Comparison of ENCODE assay signal across 11 cellular contexts in genomic region chr4:10173039-10173753, GRCh38. TPM values are rescaled to one million over a fixed set of nuclear protein-coding genes. Genes with fewer than 3 reads are reported as not detected.
DNase-seq lines count a peak whose midpoint lies in the region; FAIRE-seq and TF ChIP-seq lines count a peak whose summit lies in the region.
"Had no signal": no experiment of that assay in that cellular context is flagged by ENCODE, and none has a peak within 500 bp of the region (broad histone marks: within the 10 kb centered on the region; RNA-seq: fewer than 3 reads in every experiment).

No MANE protein-coding gene starts in this region.

- no peak overlapping the region for H3K4me2 ChIP-seq in osteoblast (ENCODE audit: insufficient read depth, low read length)

- H3K4me1 Mint-ChIP-seq in activated CD4-positive, alpha-beta T cell treated with anti-CD3 and anti-CD28 coated beads, Interleukin-2, amount 10 ng/mL, durations not matched to agents 7 days and 5 days, result no peaks in the 10 kb centered on the region
- H3K4me1 Mint-ChIP-seq: activated CD8-positive, alpha-beta memory T cell treated with anti-CD3 and anti-CD28 coated beads, Interleukin-2, amount 10 ng/mL, durations not matched to agents 7 days and 5 days had no signal

- H3K4me1 ChIP-seq in osteoblast (ENCODE audit: insufficient read depth, low read length), result peaks cover 21% of the 10 kb centered on the region

- no peak overlapping the region for H3K4me3 Mint-ChIP-seq in activated CD4-positive, alpha-beta T cell treated with anti-CD3 and anti-CD28 coated beads, Interleukin-2, amount 10 ng/mL, durations not matched to agents 7 days and 5 days
- H3K4me3 Mint-ChIP-seq: activated CD8-positive, alpha-beta memory T cell treated with anti-CD3 and anti-CD28 coated beads, Interleukin-2, amount 10 ng/mL, durations not matched to agents 7 days and 5 days; dendritic cell treated with granulocyte-macrophage colony-stimulating factor and Interleukin-4, amounts not matched to agents 40 ng/mL and 50 ng/mL, for 4 days; naive thymus-derived CD8-positive, alpha-beta T cell had no signal

- H3K9me3 Mint-ChIP-seq in activated CD4-positive, alpha-beta T cell treated with anti-CD3 and anti-CD28 coated beads, Interleukin-2, amount 10 ng/mL, durations not matched to agents 7 days and 5 days, result no peaks in the 10 kb centered on the region
- H3K9me3 Mint-ChIP-seq: dendritic cell treated with granulocyte-macrophage colony-stimulating factor and Interleukin-4, amounts not matched to agents 40 ng/mL and 50 ng/mL, for 4 days had no signal

- FAIRE-seq in GM12892 (lab: Jason Lieb, UNC) (no peak), frontal cortex (lab: Jason Lieb, UNC) (no peak)

- DNase-seq in Caki2 (ENCODE audit: low read depth) (peak; percentile 34), NCI-H226 (peak; percentile 67), fibroblast of the aortic adventitia (ENCODE audit: low read depth) (peak; percentile 93), osteoblast (ENCODE audit: insufficient read length, low spot score, missing footprints) (peak; percentile 68), GM12892 (ENCODE audit: insufficient read length) (no peak), NCI-H2107 (lab: John Stamatoyannopoulos, UW) (no peak), frontal cortex (ENCODE audit: low spot score in 2 of 2) (no peak)
- no peak for DNase-seq in activated CD4-positive, alpha-beta T cell treated with anti-CD3 and anti-CD28 coated beads, Interleukin-2, amount 10 ng/mL, durations not matched to agents 7 days and 5 days
- DNase-seq: activated CD8-positive, alpha-beta memory T cell treated with anti-CD3 and anti-CD28 coated beads, Interleukin-2, amount 10 ng/mL, durations not matched to agents 7 days and 5 days; naive thymus-derived CD8-positive, alpha-beta T cell had no signal

- TF ChIP-seq CTCF in fibroblast of the aortic adventitia (IDR thresholded peaks at IDR 0.05; ENCODE audit: insufficient read depth, low read length) (peak; percentile 25), osteoblast (IDR thresholded peaks at IDR 0.05; ENCODE audit: extremely low read depth, low read depth, low read length) (no peak)

- in situ Hi-C loops in Caki2 (cut with HindIII; ENCODE audit: low pct_unique_long_range_greater_than_20kb, low sequenced_read_pairs), result loop anchor here (25.0 kb wide), 1 partner anchor 364 kb away; no protein-coding TSS in a partner anchor

- no peaks in the 10 kb centered on the region for H3K36me3 ChIP-seq in osteoblast (ENCODE audit: insufficient read depth, low read length)

- no peak overlapping the region for H2AFZ ChIP-seq in osteoblast (ENCODE audit: low read length)

- no peaks in the 10 kb centered on the region for H3K27me3 ChIP-seq in osteoblast (ENCODE audit: insufficient read depth, low read length)

- no peak overlapping the region for H3K27ac Mint-ChIP-seq in activated CD4-positive, alpha-beta T cell treated with anti-CD3 and anti-CD28 coated beads, Interleukin-2, amount 10 ng/mL, durations not matched to agents 7 days and 5 days
- H3K27ac Mint-ChIP-seq: dendritic cell treated with granulocyte-macrophage colony-stimulating factor and Interleukin-4, amounts not matched to agents 40 ng/mL and 50 ng/mL, for 4 days had no signal

- no peaks in the 10 kb centered on the region for H4K20me1 ChIP-seq in osteoblast (ENCODE audit: insufficient read depth, low read length)

- no peak for TF ChIP-seq POLR2A in GM12892 (IDR thresholded peaks at IDR 0.05; ENCODE audit: low read depth, low read length)

- CTCF ChIA-PET in activated CD4-positive, alpha-beta T cell treated with anti-CD3 and anti-CD28 coated beads, Interleukin-2, amount 10 ng/mL, durations not matched to agents 7 days and 5 days (lab: Charles Lee), result interaction anchor here (0.9 to 3.1 kb wide), 6 partner anchors 8 to 22 kb away, joined by 3 to 13 read pairs (median 6); no protein-coding TSS in a partner anchor

- H3K4me3 ChIP-seq in fibroblast of the aortic adventitia (ENCODE audit: low read depth, low read length) (no peak overlapping the region), osteoblast (ENCODE audit: insufficient read depth, low read length) (no peak overlapping the region)

- H3K79me2 ChIP-seq in osteoblast (ENCODE audit: insufficient read depth, low read length), result no peaks in the 10 kb centered on the region

- peak overlapping the region; percentile 67 for H3K27ac ChIP-seq in osteoblast (ENCODE audit: low read depth, low read length)

- H3K27me3 Mint-ChIP-seq in activated CD4-positive, alpha-beta T cell treated with anti-CD3 and anti-CD28 coated beads, Interleukin-2, amount 10 ng/mL, durations not matched to agents 7 days and 5 days, result peaks cover 2% of the 10 kb centered on the region
- H3K27me3 Mint-ChIP-seq: dendritic cell treated with granulocyte-macrophage colony-stimulating factor and Interleukin-4, amounts not matched to agents 40 ng/mL and 50 ng/mL, for 4 days; naive thymus-derived CD8-positive, alpha-beta T cell had no signal

- POLR2A ChIA-PET in activated CD4-positive, alpha-beta T cell treated with anti-CD3 and anti-CD28 coated beads, Interleukin-2, amount 10 ng/mL, durations not matched to agents 7 days and 5 days (lab: Charles Lee), result no interaction called here

- no peaks in the 10 kb centered on the region for H3K9me3 ChIP-seq in osteoblast (ENCODE audit: low read depth, low read length)

- H3K36me3 Mint-ChIP-seq in activated CD4-positive, alpha-beta T cell treated with anti-CD3 and anti-CD28 coated beads, Interleukin-2, amount 10 ng/mL, durations not matched to agents 7 days and 5 days (ENCODE audit: low read depth), result no peaks in the 10 kb centered on the region
- H3K36me3 Mint-ChIP-seq: activated CD8-positive, alpha-beta memory T cell treated with anti-CD3 and anti-CD28 coated beads, Interleukin-2, amount 10 ng/mL, durations not matched to agents 7 days and 5 days; naive thymus-derived CD8-positive, alpha-beta T cell had no signal

RNA-seq across cellular contexts. Expression of gene WDR1, which starts 56.6 kb away (rescaled TPM):
- total RNA-seq in Caki2 (2014; rRNA removed; shearing (Covaris generic); ENCODE audit: low replicate concordance), result 196 and 237 TPM in 2 replicates
- total RNA-seq in fibroblast of the aortic adventitia (ENCODE audit: low replicate concordance) (75.7 and 228 TPM in 2 replicates), osteoblast (265 and 314 TPM in 2 replicates), frontal cortex (83.2 TPM)
- polyA plus RNA-seq in GM12892 (2012; ENCODE audit: missing spikeins), result 137 TPM
- total RNA-seq in activated CD4-positive, alpha-beta T cell treated with anti-CD3 and anti-CD28 coated beads, Interleukin-2, amount 10 ng/mL, durations not matched to agents 7 days and 5 days, result 100 to 1,000 TPM; 452 to 454 TPM

Comparison
In these comparisons a context has a peak if more than half of its experiments do, and no peak if none do; other contexts are left out.
1. DNase-seq: peak in Caki2 (single experiment), NCI-H226 (single experiment), fibroblast of the aortic adventitia (single experiment) and osteoblast (single experiment); none in GM12892 (single experiment), NCI-H2107 (single experiment), activated CD4-positive, alpha-beta T cell treated with anti-CD3 and anti-CD28 coated beads, Interleukin-2, amount 10 ng/mL, durations not matched to agents 7 days and 5 days (single experiment) and frontal cortex (0 of 2).